In the genomic region with DNA sequence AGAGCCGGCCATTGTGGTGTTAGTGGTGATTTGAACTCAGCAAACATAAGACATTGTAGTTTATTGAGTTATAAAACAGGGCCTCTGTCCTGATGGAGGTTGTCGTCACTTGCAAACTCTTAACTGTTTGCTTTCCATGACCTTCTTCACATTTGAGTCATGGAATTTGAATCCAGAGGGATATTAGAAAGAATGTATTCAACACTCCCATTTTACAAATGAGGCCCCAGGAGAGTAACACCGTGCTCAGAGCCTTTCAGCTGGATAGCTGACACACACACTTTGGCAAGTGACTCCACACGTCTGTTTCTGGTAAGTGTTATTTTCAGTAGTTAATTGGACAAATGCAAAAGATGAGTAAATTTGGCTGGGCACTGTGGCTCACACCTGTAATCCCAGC, we compare ENCODE assay signal across 19 cellular contexts.
DNase-seq lines count a peak whose midpoint lies in the region; ATAC-seq and TF ChIP-seq lines count a peak whose summit lies in the region.
"Had no signal": no experiment of that assay in that cellular context is flagged by ENCODE, and none has a peak within 500 bp of the region (broad histone marks: within the 10 kb centered on the region; RNA-seq: fewer than 3 reads in every experiment).

No MANE protein-coding gene starts in this region.

- ATAC-seq in PC-3 = peak; percentile 47
- ATAC-seq in stimulated activated naive B cell treated with anti-CD40 and anti-IgM and Interleukin-4, amounts not matched to agents 10 μg/mL and 1 μg/mL and 100 μg/mL, for 72 hours (replicated peaks) = no peak
- ATAC-seq: GM23338, HCT116 had no signal

- no peaks in the 10 kb centered on the region for H3F3A ChIP-seq in PC-3 (ENCODE audit: low read length, unreplicated experiment)

- H3K27ac Mint-ChIP-seq in stimulated activated naive B cell treated with anti-CD40 and anti-IgM and Interleukin-4, amounts not matched to agents 10 μg/mL and 1 μg/mL and 100 μg/mL, for 72 hours = no peak overlapping the region
- H3K27ac Mint-ChIP-seq: CD4-positive, alpha-beta T cell; GM23338; H9 had no signal

- POLR2A ChIA-PET in PC-3 (lab: Charles Lee; ENCODE audit: unreplicated experiment) = no interaction called here

- no peaks in the 10 kb centered on the region for H3K79me2 ChIP-seq in PC-3 (ENCODE audit: low read length)

- no TSS peak for BruUV-seq in PC-3 (replicated peaks; lab: Mats Ljungman, UMichigan)

- H3K9ac ChIP-seq in PC-3 (ENCODE audit: low read length) = no peak overlapping the region
- H3K9ac ChIP-seq: BLaER1 treated with 17β-estradiol and CSF1 and Interleukin-3, amounts not matched to agents 10 nM and 100 nM had no signal

- DNase-seq in EH (ENCODE audit: low read depth) (peak; percentile 5), PC-3 (peak; percentile 74), fibroblast of peridontal ligament (ENCODE audit: extremely low read depth) (peak; percentile 39), stromal cell of bone marrow (ENCODE audit: low read depth) (peak; percentile 13), 8988T (no peak), NK-92 (lab: John Stamatoyannopoulos, UW; ENCODE audit: unreplicated experiment) (no peak)
- DNase-seq in stimulated activated naive B cell treated with anti-CD40 and anti-IgM and Interleukin-4, amounts not matched to agents 10 μg/mL and 1 μg/mL and 100 μg/mL, for 72 hours = no peak
- DNase-seq: AML-193; BE2C; CD4-positive, alpha-beta T cell; CD8-positive, alpha-beta memory T cell; DMS 273 treated with DMSO at 0.1 percent for 48 hours; DMS79; GF-D8; H9 had no signal

- H3K9me3 ChIP-seq in PC-3 (ENCODE audit: low read length) = no peaks in the 10 kb centered on the region
- H3K9me3 ChIP-seq: BE2C; BLaER1 treated with 17β-estradiol and CSF1 and Interleukin-3, amounts not matched to agents 10 nM and 100 nM had no signal

- TF ChIP-seq CTCF in PC-3 (conservative IDR thresholded peaks at IDR 0.05; ENCODE audit: low read depth, low read length) = no peak

- peaks cover 5 to 11% of the 10 kb centered on the region in 2 donors for H3K4me1 Mint-ChIP-seq in stimulated activated naive B cell treated with anti-CD40 and anti-IgM and Interleukin-4, amounts not matched to agents 10 μg/mL and 1 μg/mL and 100 μg/mL, for 72 hours

- H3K36me3 ChIP-seq in PC-3 (ENCODE audit: low read depth, low read length) = no peaks in the 10 kb centered on the region

- peak overlapping the region; percentile 63 for H3K27ac ChIP-seq in PC-3 (ENCODE audit: low read length)
- H3K27ac ChIP-seq: BLaER1 treated with 17β-estradiol and CSF1 and Interleukin-3, amounts not matched to agents 10 nM and 100 nM had no signal

- H3K9me2 ChIP-seq in PC-3 (replicated peaks; ENCODE audit: low read length) = no peaks in the 10 kb centered on the region

- H3K4me3 ChIP-seq in PC-3 (ENCODE audit: low read length) = no peak overlapping the region
- H3K4me3 ChIP-seq: BLaER1 treated with 17β-estradiol and CSF1 and Interleukin-3, amounts not matched to agents 10 nM and 100 nM; GM23338 had no signal

- H4K20me1 ChIP-seq in PC-3 (ENCODE audit: low read length) = no peaks in the 10 kb centered on the region
- H4K20me1 ChIP-seq: BLaER1 treated with 17β-estradiol and CSF1 and Interleukin-3, amounts not matched to agents 10 nM and 100 nM had no signal

- no peak overlapping the region for H2AFZ ChIP-seq in PC-3 (ENCODE audit: low read length)
- H2AFZ ChIP-seq: GM23338 had no signal

- H3K9me3 Mint-ChIP-seq in stimulated activated naive B cell treated with anti-CD40 and anti-IgM and Interleukin-4, amounts not matched to agents 10 μg/mL and 1 μg/mL and 100 μg/mL, for 72 hours = no peaks in the 10 kb centered on the region
- H3K9me3 Mint-ChIP-seq: CD14-positive monocyte; CD4-positive, alpha-beta T cell; CD8-positive, alpha-beta memory T cell; GM23338; H9 had no signal

- CTCF ChIA-PET in PC-3 (lab: Charles Lee) = no interaction called here

- peaks cover 38% of the 10 kb centered on the region for H3K4me1 ChIP-seq in PC-3 (ENCODE audit: insufficient read depth, low read length)
- H3K4me1 ChIP-seq: BE2C had no signal

- no peak overlapping the region for H3K4me3 Mint-ChIP-seq in stimulated activated naive B cell treated with anti-CD40 and anti-IgM and Interleukin-4, amounts not matched to agents 10 μg/mL and 1 μg/mL and 100 μg/mL, for 72 hours
- H3K4me3 Mint-ChIP-seq: CD14-positive monocyte; CD4-positive, alpha-beta T cell; CD8-positive, alpha-beta memory T cell; GM23338; H9 had no signal

- H3K4me2 ChIP-seq in PC-3 (ENCODE audit: low read length) = 0 out of 2 replicates have a peak overlapping the region, but pooled peaks have one; percentile 1
- H3K4me2 ChIP-seq: BLaER1 treated with 17β-estradiol and CSF1 and Interleukin-3, amounts not matched to agents 10 nM and 100 nM; GM23338 had no signal

- no peaks in the 10 kb centered on the region for H3K27me3 Mint-ChIP-seq in stimulated activated naive B cell treated with anti-CD40 and anti-IgM and Interleukin-4, amounts not matched to agents 10 μg/mL and 1 μg/mL and 100 μg/mL, for 72 hours
- H3K27me3 Mint-ChIP-seq: CD4-positive, alpha-beta T cell; CD8-positive, alpha-beta memory T cell had no signal

- no peaks in the 10 kb centered on the region for H3K27me3 ChIP-seq in PC-3 (ENCODE audit: low read length)
- H3K27me3 ChIP-seq: BE2C; BLaER1 treated with 17β-estradiol and CSF1 and Interleukin-3, amounts not matched to agents 10 nM and 100 nM had no signal

- intact Hi-C loops in PC-3 (cut with micrococcal nuclease) = no loop called here

- peaks cover 8% of the 10 kb centered on the region in 2 donors for H3K36me3 Mint-ChIP-seq in stimulated activated naive B cell treated with anti-CD40 and anti-IgM and Interleukin-4, amounts not matched to agents 10 μg/mL and 1 μg/mL and 100 μg/mL, for 72 hours

Comparison
In these comparisons a context has a peak if more than half of its experiments do, and no peak if none do; other contexts are left out.
1. DNase-seq: peak in EH (single experiment), PC-3 (single experiment), fibroblast of peridontal ligament (single experiment) and stromal cell of bone marrow (single experiment); none in 8988T (single experiment), NK-92 (single experiment) and stimulated activated naive B cell treated with anti-CD40 and anti-IgM and Interleukin-4, amounts not matched to agents 10 μg/mL and 1 μg/mL and 100 μg/mL, for 72 hours (single experiment).